In genomic region chr5:179166171-179166885, GRCh38 we compare ENCODE assay signal across 15 cellular contexts.
DNase-seq lines count a peak whose midpoint lies in the region; ATAC-seq, FAIRE-seq and TF ChIP-seq lines count a peak whose summit lies in the region.
"Had no signal": no experiment of that assay in that cellular context is flagged by ENCODE, and none has a peak within 500 bp of the region (broad histone marks: within the 10 kb centered on the region; RNA-seq: fewer than 3 reads in every experiment).

No MANE protein-coding gene starts in this region.

- peaks cover 13% of the 10 kb centered on the region for H3K4me1 Mint-ChIP-seq in stimulated activated effector memory CD8-positive, alpha-beta T cell treated with anti-CD3 and anti-CD28 coated beads, Interleukin-12 subunit alpha, Interleukin-12 subunit beta, amount 100 ng/mL, for 72 hours

- no peaks in the 10 kb centered on the region for H4K20me1 ChIP-seq in OCI-LY7 (ENCODE audit: insufficient read depth, low read length)

- H3K4me3 ChIP-seq in OCI-LY7 (ENCODE audit: low read depth, low read length, poor library complexity, severe bottlenecking) (no peak overlapping the region), kidney (ENCODE audit: low read length in 2 of 2) (no peak overlapping the region)
- H3K4me3 ChIP-seq: A549, hepatocyte had no signal

- peak; percentile 60 for DNase-seq in activated effector memory CD4-positive, alpha-beta T cell treated with anti-CD3 and anti-CD28 coated beads, Interleukin-2, amount 50 U/mL, for 16 hours
- DNase-seq in activated effector memory CD4-positive, alpha-beta T cell treated with Interleukin-2 at 50 U/mL for 16 hours, result no peak
- no peak for DNase-seq in OCI-LY7 (ENCODE audit: low spot score)
- DNase-seq in kidney, result peak; percentile 59
- DNase-seq in stimulated activated effector memory CD8-positive, alpha-beta T cell treated with anti-CD3 and anti-CD28 coated beads, Interleukin-12 subunit alpha, Interleukin-12 subunit beta, amount 100 ng/mL, for 72 hours (ENCODE audit: low spot score in 2 of 2), result no peak
- DNase-seq in hypothalamus (lab: John Stamatoyannopoulos, UW), result no peak
- no peak for DNase-seq in DMS53 (lab: John Stamatoyannopoulos, UW)
- DNase-seq in NCI-H69 (lab: John Stamatoyannopoulos, UW), result no peak
- DNase-seq: NCI-H146, SHP77 treated with DMSO at 0.1 percent for 48 hours had no signal

- H3K9ac ChIP-seq in kidney (ENCODE audit: low read length in 2 of 2), result no peak overlapping the region
- H3K9ac ChIP-seq: parathyroid adenoma had no signal

- H3K9me2 ChIP-seq in OCI-LY7 (ENCODE audit: insufficient read depth, low read length), result no peaks in the 10 kb centered on the region

- H3K4me1 ChIP-seq in OCI-LY7 (ENCODE audit: insufficient read depth, low read length, poor library complexity, severe bottlenecking) (no peaks in the 10 kb centered on the region), kidney (ENCODE audit: control insufficient read depth in 1 of 2, insufficient read depth in 1 of 2, low read depth in 1 of 2, low read length in 2 of 2) (peaks cover 0 to 5% of the 10 kb centered on the region in 2 donors)
- H3K4me1 ChIP-seq: A549, parathyroid adenoma had no signal

- TF ChIP-seq CTCF in OCI-LY7 (conservative IDR thresholded peaks at IDR 0.05; ENCODE audit: low read length) (no peak), kidney (IDR thresholded peaks at IDR 0.05; ENCODE audit: borderline replicate concordance, extremely low read depth, insufficient read depth) (no peak)

- no peak for ATAC-seq in stimulated activated effector memory CD8-positive, alpha-beta T cell treated with anti-CD3 and anti-CD28 coated beads, Interleukin-12 subunit alpha, Interleukin-12 subunit beta, amount 100 ng/mL, for 72 hours

- POLR2A ChIA-PET in OCI-LY7 (lab: Charles Lee), result no interaction called here

- peak overlapping the region; percentile 45 for H3K4me3 Mint-ChIP-seq in stimulated activated effector memory CD8-positive, alpha-beta T cell treated with anti-CD3 and anti-CD28 coated beads, Interleukin-12 subunit alpha, Interleukin-12 subunit beta, amount 100 ng/mL, for 72 hours
- H3K4me3 Mint-ChIP-seq: type B pancreatic cell had no signal

- no peak overlapping the region for H2AFZ ChIP-seq in OCI-LY7 (ENCODE audit: low read length)
- H2AFZ ChIP-seq: hepatocyte had no signal

- no peak overlapping the region for H3K27ac ChIP-seq in OCI-LY7 (ENCODE audit: low read depth, low read length, poor library complexity, severe bottlenecking)
- no peak overlapping the region for H3K27ac ChIP-seq in kidney (ENCODE audit: low read depth in 2 of 2, low read length in 2 of 2)
- H3K27ac ChIP-seq: A549, hepatocyte, parathyroid adenoma had no signal

- H3K4me2 ChIP-seq in OCI-LY7 (ENCODE audit: low read length), result 0 out of 2 replicates have a peak overlapping the region, but pooled peaks have one; percentile 44
- H3K4me2 ChIP-seq: A549 had no signal

- H3K27ac Mint-ChIP-seq in stimulated activated effector memory CD8-positive, alpha-beta T cell treated with anti-CD3 and anti-CD28 coated beads, Interleukin-12 subunit alpha, Interleukin-12 subunit beta, amount 100 ng/mL, for 72 hours, result no peak overlapping the region
- H3K27ac Mint-ChIP-seq: type B pancreatic cell had no signal

- CTCF ChIA-PET in OCI-LY7 (lab: Charles Lee; ENCODE audit: unreplicated experiment), result no interaction called here

- H3K36me3 Mint-ChIP-seq in stimulated activated effector memory CD8-positive, alpha-beta T cell treated with anti-CD3 and anti-CD28 coated beads, Interleukin-12 subunit alpha, Interleukin-12 subunit beta, amount 100 ng/mL, for 72 hours, result no peaks in the 10 kb centered on the region
- H3K36me3 Mint-ChIP-seq: type B pancreatic cell had no signal

- FAIRE-seq in kidney (lab: Jason Lieb, UNC), result no peak
- FAIRE-seq: A549, HTR-8/SVneo had no signal

- no peaks in the 10 kb centered on the region for H3K36me3 ChIP-seq in OCI-LY7 (ENCODE audit: insufficient read depth, low read length)
- H3K36me3 ChIP-seq in kidney (ENCODE audit: control insufficient read depth in 1 of 2, insufficient read depth in 2 of 2, low read length in 2 of 2), result no peaks in the 10 kb centered on the region

- no TSS peak for BruUV-seq in OCI-LY7 (replicated peaks; lab: Mats Ljungman, UMichigan)

- no peaks in the 10 kb centered on the region for H3K9me3 Mint-ChIP-seq in stimulated activated effector memory CD8-positive, alpha-beta T cell treated with anti-CD3 and anti-CD28 coated beads, Interleukin-12 subunit alpha, Interleukin-12 subunit beta, amount 100 ng/mL, for 72 hours
- H3K9me3 Mint-ChIP-seq: type B pancreatic cell had no signal

- intact Hi-C loops in OCI-LY7 (cut with micrococcal nuclease; ENCODE audit: unreplicated experiment) (no loop called here), kidney (cut with DNase I) (loop anchor here (5.0 kb wide), 1 partner anchor 326 kb away; no protein-coding TSS in a partner anchor)

- H3K79me2 ChIP-seq in OCI-LY7 (ENCODE audit: insufficient read depth, low read depth, low read length), result no peaks in the 10 kb centered on the region
- H3K79me2 ChIP-seq: hepatocyte, parathyroid adenoma had no signal

- H3K9me3 ChIP-seq in OCI-LY7 (ENCODE audit: low read length) (no peaks in the 10 kb centered on the region), kidney (ENCODE audit: control insufficient read depth in 1 of 2, low read length in 2 of 2) (no peaks in the 10 kb centered on the region)

Comparison
In these comparisons a context has a peak if more than half of its experiments do, and no peak if none do; other contexts are left out.
1. DNase-seq: peak in activated effector memory CD4-positive, alpha-beta T cell treated with anti-CD3 and anti-CD28 coated beads, Interleukin-2, amount 50 U/mL, for 16 hours (single experiment) and kidney (single experiment); none in activated effector memory CD4-positive, alpha-beta T cell treated with Interleukin-2 at 50 U/mL for 16 hours (single experiment), OCI-LY7 (single experiment), stimulated activated effector memory CD8-positive, alpha-beta T cell treated with anti-CD3 and anti-CD28 coated beads, Interleukin-12 subunit alpha, Interleukin-12 subunit beta, amount 100 ng/mL, for 72 hours (0 of 2), hypothalamus (0 of 51), DMS53 (single experiment) and NCI-H69 (single experiment).